8 cellular contexts compared by ENCODE assay signal in genomic region chr2:218648473-218649100, GRCh38. TPM values are rescaled to one million over a fixed set of nuclear protein-coding genes. Genes with fewer than 3 reads are reported as not detected.
DNase-seq lines count a peak whose midpoint lies in the region; ATAC-seq, FAIRE-seq and TF ChIP-seq lines count a peak whose summit lies in the region.

No MANE protein-coding gene starts in this region.

- TF ChIP-seq POLR2A in gastroesophageal sphincter (IDR thresholded peaks at IDR 0.05) = no peak
- TF ChIP-seq POLR2A in lower leg skin (IDR thresholded peaks at IDR 0.05) = no peak

- intact Hi-C loops in pancreas (cut with DNase I) (no loop called here), lower leg skin (cut with DNase I; ENCODE audit: low total_unique reads) (no loop called here)

- peak overlapping the region in 1 of 4 donors; percentile 12 for H3K27ac ChIP-seq in gastroesophageal sphincter
- no peak overlapping the region for H3K27ac ChIP-seq in pancreas

- DNase-seq in Daoy (ENCODE audit: low read depth) (peak; percentile 56), RKO (ENCODE audit: low spot score) (peak; percentile 65), pancreas (peak in 2 of 6 donors; percentile 18 to 43), lower leg skin (ENCODE audit: low spot score in 2 of 2) (no peak)
- DNase-seq in activated effector memory CD4-positive, alpha-beta T cell treated with Interleukin-2 at 50 U/mL for 16 hours = peak; percentile 24

- H3K36me3 ChIP-seq in gastroesophageal sphincter (peaks cover 0 to 100% of the 10 kb centered on the region in 2 donors), pancreas (peaks cover 8 to 77% (median 20%) of the 10 kb centered on the region in 3 donors)

- ATAC-seq in HG02981 (IDR thresholded peaks at IDR 0.05; ENCODE audit: unreplicated experiment) (peak; percentile 39), gastroesophageal sphincter (peak; percentile 55), pancreas (peak in 3 of 4 donors; percentile 77 to 86 (median 79)), HG03521 (IDR thresholded peaks at IDR 0.05; ENCODE audit: unreplicated experiment) (no peak)

- H3K9me3 ChIP-seq in gastroesophageal sphincter (no peaks in the 10 kb centered on the region), pancreas (no peaks in the 10 kb centered on the region)

- H3K4me3 ChIP-seq in gastroesophageal sphincter (no peak overlapping the region), pancreas (no peak overlapping the region), lower leg skin (ENCODE audit: low read depth, poor library complexity, severe bottlenecking) (no peak overlapping the region)

- WGBS in gastroesophageal sphincter (ENCODE audit: low coverage in 1 of 2), 2 donors = 42 to 50% methylated on average over 4 to 6 of the region's 14 CpGs
- 74 to 78% methylated on average over 14 of the region's 14 CpGs for WGBS in pancreas, 2 donors
- WGBS in lower leg skin, 2 donors = 70 to 79% methylated on average over 14 of the region's 14 CpGs

- TF ChIP-seq EP300 in gastroesophageal sphincter (IDR thresholded peaks at IDR 0.05) = no peak

- FAIRE-seq in pancreas (lab: Jason Lieb, UNC) = no peak

- peak in 3 of 4 experiments; percentile 75 to 83 (median 80) for TF ChIP-seq CTCF in gastroesophageal sphincter (IDR thresholded peaks at IDR 0.05)
- peak; percentile 46 to 77 (median 66) for TF ChIP-seq CTCF in pancreas (IDR thresholded peaks at IDR 0.05)
- TF ChIP-seq CTCF in lower leg skin (IDR thresholded peaks at IDR 0.05) = peak in 1 of 3 donors; percentile 73

- peaks cover 0 to 4% (median 0%) of the 10 kb centered on the region in 3 donors for H3K4me1 ChIP-seq in gastroesophageal sphincter
- H3K4me1 ChIP-seq in pancreas = no peaks in the 10 kb centered on the region

- H3K27me3 ChIP-seq in gastroesophageal sphincter = no peaks in the 10 kb centered on the region
- no peaks in the 10 kb centered on the region for H3K27me3 ChIP-seq in pancreas

RNA-seq across cellular contexts. Expression of gene ZNF142, which starts 10.8 kb away (rescaled TPM):
- 7.3 and 7.6 TPM in 2 replicates for total RNA-seq in Daoy (2014; rRNA removed; shearing (Covaris generic))
- total RNA-seq in gastroesophageal sphincter (10 to 100 TPM; 10.8 to 33.3 (median 24.6) TPM), pancreas (10 to 100 TPM in 3 of 6 donors, 1 to 10 TPM in 3; 8.6 to 16.7 (median 9.9) TPM), lower leg skin (10 to 100 TPM; 15.2 to 31.1 (median 20.1) TPM)
- polyA plus RNA-seq in pancreas = 10 to 100 TPM in 1 of 2 donors, 1 to 10 TPM in 1; 7.9 to 13.8 TPM

RNA-seq across cellular contexts. Expression of gene BCS1L, which starts 10.9 kb away (rescaled TPM):
- total RNA-seq in Daoy (2014; rRNA removed; shearing (Covaris generic)) = 53.3 and 59.9 TPM in 2 replicates
- total RNA-seq in gastroesophageal sphincter = 10 to 100 TPM; 24.3 to 37.4 (median 29.9) TPM
- total RNA-seq in pancreas = 10 to 100 TPM; 16.3 to 34.1 (median 23.1) TPM
- 100 to 1,000 TPM in 1 of 2 donors, 10 to 100 TPM in 1; 84.2 to 110 TPM for polyA plus RNA-seq in pancreas
- total RNA-seq in lower leg skin = 10 to 100 TPM; 19.1 to 45.0 (median 31.5) TPM

RNA-seq across cellular contexts. Expression of gene RNF25, which starts 23.2 kb away (rescaled TPM):
- 42.3 and 54.7 TPM in 2 replicates for total RNA-seq in Daoy (2014; rRNA removed; shearing (Covaris generic))
- total RNA-seq in gastroesophageal sphincter = 10 to 100 TPM; 16.3 to 24.6 (median 17.7) TPM
- total RNA-seq in pancreas = 10 to 100 TPM in 2 of 6 donors, 1 to 10 TPM in 4; 4.5 to 10.2 (median 7.9) TPM
- 10 to 100 TPM; 18.1 to 28.8 TPM for polyA plus RNA-seq in pancreas
- 10 to 100 TPM; 21.2 to 38.2 (median 21.7) TPM for total RNA-seq in lower leg skin

RNA-seq across cellular contexts. Expression of gene STK36, which starts 23.3 kb away (rescaled TPM):
- 13.9 and 28.7 TPM in 2 replicates for total RNA-seq in Daoy (2014; rRNA removed; shearing (Covaris generic))
- 10 to 100 TPM; 16.7 to 36.6 (median 22.2) TPM for total RNA-seq in gastroesophageal sphincter
- 10 to 100 TPM in 5 of 6 donors, 1 to 10 TPM in 1; 8.3 to 40.8 (median 18.1) TPM for total RNA-seq in pancreas
- 10 to 100 TPM; 54.0 TPM for polyA plus RNA-seq in pancreas
- total RNA-seq in lower leg skin = 10 to 100 TPM in 2 of 4 donors, 1 to 10 TPM in 2; 7.4 to 21.1 (median 12.3) TPM

RNA-seq across cellular contexts. Expression of gene PLCD4, which starts 40.9 kb away (rescaled TPM):
- 0.06 TPM in 1 of 2 replicates, not detected in the other for total RNA-seq in Daoy (2014; rRNA removed; shearing (Covaris generic))
- total RNA-seq in gastroesophageal sphincter = 10 to 100 TPM in 2 of 4 donors, 1 to 10 TPM in 2; 1.6 to 18.8 (median 9.3) TPM
- under 1 TPM in 5 of 6 donors, not detected in 1; 0.19 to 0.58 (median 0.34) TPM for total RNA-seq in pancreas
- polyA plus RNA-seq in pancreas = 1 to 10 TPM in 1 of 2 donors, under 1 TPM in 1; 0.27 to 1.1 TPM
- total RNA-seq in lower leg skin = 1 to 10 TPM in 1 of 4 donors, under 1 TPM in 3; 0.34 to 2.7 (median 0.59) TPM

Comparison
In these comparisons a context has a peak if more than half of its experiments do, and no peak if none do; other contexts are left out.
1. DNase-seq: peak in Daoy (single experiment), RKO (single experiment) and activated effector memory CD4-positive, alpha-beta T cell treated with Interleukin-2 at 50 U/mL for 16 hours (single experiment); none in lower leg skin (0 of 2).